ENCODE assay signal across 2 cellular contexts in the genomic region with DNA sequence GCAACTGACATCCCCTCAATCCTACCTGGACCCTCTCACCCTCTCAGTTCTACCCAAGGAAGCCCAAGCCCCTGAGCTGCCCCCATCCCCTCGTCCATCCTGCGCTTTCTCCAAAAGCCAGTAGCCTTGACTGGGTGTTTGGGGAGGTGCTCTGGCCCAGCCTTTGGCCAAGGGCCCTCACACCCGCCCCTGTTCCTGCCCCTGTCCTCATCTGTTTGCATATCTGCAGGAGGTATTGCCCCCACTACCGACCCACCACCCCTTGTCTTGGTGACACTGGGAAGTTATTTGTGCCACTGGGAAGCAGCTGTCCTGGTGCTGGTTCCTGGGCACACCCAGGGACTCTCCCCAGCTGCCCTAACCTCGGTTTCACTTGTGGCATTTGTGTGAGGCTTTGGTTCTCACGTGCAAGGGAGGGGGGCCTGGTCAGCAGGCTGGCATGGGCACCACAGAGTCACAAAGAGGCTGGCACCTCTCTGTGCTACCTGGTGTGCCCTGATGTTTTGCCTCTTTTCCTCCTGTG.
TF ChIP-seq lines count a peak whose summit lies in the region.

No MANE protein-coding gene starts in this region.

TF ChIP-seq in SK-N-SH, 30 proteins besides CTCF, POLR2A, EP300 and RAD21 (continued from another document):
- TF ChIP-seq, protein P1, sequence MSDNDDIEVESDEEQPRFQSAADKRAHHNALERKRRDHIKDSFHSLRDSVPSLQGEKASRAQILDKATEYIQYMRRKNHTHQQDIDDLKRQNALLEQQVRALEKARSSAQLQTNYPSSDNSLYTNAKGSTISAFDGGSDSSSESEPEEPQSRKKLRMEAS (IDR thresholded peaks at IDR 0.05; ENCODE audit: low read depth) = no peak
- TF ChIP-seq, protein P2, sequence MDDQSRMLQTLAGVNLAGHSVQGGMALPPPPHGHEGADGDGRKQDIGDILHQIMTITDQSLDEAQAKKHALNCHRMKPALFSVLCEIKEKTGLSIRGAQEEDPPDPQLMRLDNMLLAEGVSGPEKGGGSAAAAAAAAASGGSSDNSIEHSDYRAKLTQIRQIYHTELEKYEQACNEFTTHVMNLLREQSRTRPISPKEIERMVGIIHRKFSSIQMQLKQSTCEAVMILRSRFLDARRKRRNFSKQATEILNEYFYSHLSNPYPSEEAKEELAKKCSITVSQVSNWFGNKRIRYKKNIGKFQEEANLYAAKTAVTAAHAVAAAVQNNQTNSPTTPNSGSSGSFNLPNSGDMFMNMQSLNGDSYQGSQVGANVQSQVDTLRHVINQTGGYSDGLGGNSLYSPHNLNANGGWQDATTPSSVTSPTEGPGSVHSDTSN (IDR thresholded peaks at IDR 0.05) = no peak
- TF ChIP-seq TCF12 (IDR thresholded peaks at IDR 0.05) (no peak), YY1 (IDR thresholded peaks at IDR 0.05; ENCODE audit: low read depth) (no peak), POLR2AphosphoS5 (IDR thresholded peaks at IDR 0.05; ENCODE audit: low read depth, low read length) (no peak), EZH2phosphoT487 (IDR thresholded peaks at IDR 0.05; ENCODE audit: borderline replicate concordance, low read depth) (no peak), FOXJ3 (CRISPR knock-in tag; IDR thresholded peaks at IDR 0.05) (no peak)
- TF ChIP-seq, protein P3, sequence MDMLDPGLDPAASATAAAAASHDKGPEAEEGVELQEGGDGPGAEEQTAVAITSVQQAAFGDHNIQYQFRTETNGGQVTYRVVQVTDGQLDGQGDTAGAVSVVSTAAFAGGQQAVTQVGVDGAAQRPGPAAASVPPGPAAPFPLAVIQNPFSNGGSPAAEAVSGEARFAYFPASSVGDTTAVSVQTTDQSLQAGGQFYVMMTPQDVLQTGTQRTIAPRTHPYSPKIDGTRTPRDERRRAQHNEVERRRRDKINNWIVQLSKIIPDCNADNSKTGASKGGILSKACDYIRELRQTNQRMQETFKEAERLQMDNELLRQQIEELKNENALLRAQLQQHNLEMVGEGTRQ (IDR thresholded peaks at IDR 0.05; ENCODE audit: borderline replicate concordance, low read depth, low read length) = no peak
- TF ChIP-seq, protein P4, sequence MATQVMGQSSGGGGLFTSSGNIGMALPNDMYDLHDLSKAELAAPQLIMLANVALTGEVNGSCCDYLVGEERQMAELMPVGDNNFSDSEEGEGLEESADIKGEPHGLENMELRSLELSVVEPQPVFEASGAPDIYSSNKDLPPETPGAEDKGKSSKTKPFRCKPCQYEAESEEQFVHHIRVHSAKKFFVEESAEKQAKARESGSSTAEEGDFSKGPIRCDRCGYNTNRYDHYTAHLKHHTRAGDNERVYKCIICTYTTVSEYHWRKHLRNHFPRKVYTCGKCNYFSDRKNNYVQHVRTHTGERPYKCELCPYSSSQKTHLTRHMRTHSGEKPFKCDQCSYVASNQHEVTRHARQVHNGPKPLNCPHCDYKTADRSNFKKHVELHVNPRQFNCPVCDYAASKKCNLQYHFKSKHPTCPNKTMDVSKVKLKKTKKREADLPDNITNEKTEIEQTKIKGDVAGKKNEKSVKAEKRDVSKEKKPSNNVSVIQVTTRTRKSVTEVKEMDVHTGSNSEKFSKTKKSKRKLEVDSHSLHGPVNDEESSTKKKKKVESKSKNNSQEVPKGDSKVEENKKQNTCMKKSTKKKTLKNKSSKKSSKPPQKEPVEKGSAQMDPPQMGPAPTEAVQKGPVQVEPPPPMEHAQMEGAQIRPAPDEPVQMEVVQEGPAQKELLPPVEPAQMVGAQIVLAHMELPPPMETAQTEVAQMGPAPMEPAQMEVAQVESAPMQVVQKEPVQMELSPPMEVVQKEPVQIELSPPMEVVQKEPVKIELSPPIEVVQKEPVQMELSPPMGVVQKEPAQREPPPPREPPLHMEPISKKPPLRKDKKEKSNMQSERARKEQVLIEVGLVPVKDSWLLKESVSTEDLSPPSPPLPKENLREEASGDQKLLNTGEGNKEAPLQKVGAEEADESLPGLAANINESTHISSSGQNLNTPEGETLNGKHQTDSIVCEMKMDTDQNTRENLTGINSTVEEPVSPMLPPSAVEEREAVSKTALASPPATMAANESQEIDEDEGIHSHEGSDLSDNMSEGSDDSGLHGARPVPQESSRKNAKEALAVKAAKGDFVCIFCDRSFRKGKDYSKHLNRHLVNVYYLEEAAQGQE (IDR thresholded peaks at IDR 0.05; ENCODE audit: low read depth, low read length) = no peak

TF ChIP-seq in SK-N-SH treated with all-trans-retinoic acid at 6 μM for 48 hours, 23 proteins besides CTCF, POLR2A, EP300 and RAD21 (continued from another document):
- TF ChIP-seq, protein P5, sequence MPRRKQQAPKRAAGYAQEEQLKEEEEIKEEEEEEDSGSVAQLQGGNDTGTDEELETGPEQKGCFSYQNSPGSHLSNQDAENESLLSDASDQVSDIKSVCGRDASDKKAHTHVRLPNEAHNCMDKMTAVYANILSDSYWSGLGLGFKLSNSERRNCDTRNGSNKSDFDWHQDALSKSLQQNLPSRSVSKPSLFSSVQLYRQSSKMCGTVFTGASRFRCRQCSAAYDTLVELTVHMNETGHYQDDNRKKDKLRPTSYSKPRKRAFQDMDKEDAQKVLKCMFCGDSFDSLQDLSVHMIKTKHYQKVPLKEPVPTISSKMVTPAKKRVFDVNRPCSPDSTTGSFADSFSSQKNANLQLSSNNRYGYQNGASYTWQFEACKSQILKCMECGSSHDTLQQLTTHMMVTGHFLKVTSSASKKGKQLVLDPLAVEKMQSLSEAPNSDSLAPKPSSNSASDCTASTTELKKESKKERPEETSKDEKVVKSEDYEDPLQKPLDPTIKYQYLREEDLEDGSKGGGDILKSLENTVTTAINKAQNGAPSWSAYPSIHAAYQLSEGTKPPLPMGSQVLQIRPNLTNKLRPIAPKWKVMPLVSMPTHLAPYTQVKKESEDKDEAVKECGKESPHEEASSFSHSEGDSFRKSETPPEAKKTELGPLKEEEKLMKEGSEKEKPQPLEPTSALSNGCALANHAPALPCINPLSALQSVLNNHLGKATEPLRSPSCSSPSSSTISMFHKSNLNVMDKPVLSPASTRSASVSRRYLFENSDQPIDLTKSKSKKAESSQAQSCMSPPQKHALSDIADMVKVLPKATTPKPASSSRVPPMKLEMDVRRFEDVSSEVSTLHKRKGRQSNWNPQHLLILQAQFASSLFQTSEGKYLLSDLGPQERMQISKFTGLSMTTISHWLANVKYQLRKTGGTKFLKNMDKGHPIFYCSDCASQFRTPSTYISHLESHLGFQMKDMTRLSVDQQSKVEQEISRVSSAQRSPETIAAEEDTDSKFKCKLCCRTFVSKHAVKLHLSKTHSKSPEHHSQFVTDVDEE (CRISPR knock-in tag; IDR thresholded peaks at IDR 0.05) = no peak
- TF ChIP-seq ARNTL (CRISPR knock-in tag; IDR thresholded peaks at IDR 0.05; ENCODE audit: borderline replicate concordance, low read depth) (no peak), GLIS3 (CRISPR knock-in tag; IDR thresholded peaks at IDR 0.05) (no peak), ZNF565 (CRISPR knock-in tag; conservative IDR thresholded peaks at IDR 0.05; ENCODE audit: low read depth) (no peak), OSR1 (CRISPR knock-in tag; IDR thresholded peaks at IDR 0.05) (no peak), ZNF70 (CRISPR knock-in tag; IDR thresholded peaks at IDR 0.05) (no peak), CSDC2 (CRISPR knock-in tag; IDR thresholded peaks at IDR 0.05) (no peak), SNAI2 (CRISPR knock-in tag; IDR thresholded peaks at IDR 0.05) (no peak), ZFP30 (CRISPR knock-in tag; IDR thresholded peaks at IDR 0.05) (no peak), ZNF8 (CRISPR knock-in tag; IDR thresholded peaks at IDR 0.05) (no peak), PPARA (CRISPR knock-in tag; IDR thresholded peaks at IDR 0.05; ENCODE audit: borderline replicate concordance) (no peak), TOX (CRISPR knock-in tag; IDR thresholded peaks at IDR 0.05; ENCODE audit: borderline replicate concordance) (no peak), ISL1 (CRISPR knock-in tag; IDR thresholded peaks at IDR 0.05) (no peak), ZC3H10 (CRISPR knock-in tag; IDR thresholded peaks at IDR 0.05) (no peak)
- TF ChIP-seq, protein P6, sequence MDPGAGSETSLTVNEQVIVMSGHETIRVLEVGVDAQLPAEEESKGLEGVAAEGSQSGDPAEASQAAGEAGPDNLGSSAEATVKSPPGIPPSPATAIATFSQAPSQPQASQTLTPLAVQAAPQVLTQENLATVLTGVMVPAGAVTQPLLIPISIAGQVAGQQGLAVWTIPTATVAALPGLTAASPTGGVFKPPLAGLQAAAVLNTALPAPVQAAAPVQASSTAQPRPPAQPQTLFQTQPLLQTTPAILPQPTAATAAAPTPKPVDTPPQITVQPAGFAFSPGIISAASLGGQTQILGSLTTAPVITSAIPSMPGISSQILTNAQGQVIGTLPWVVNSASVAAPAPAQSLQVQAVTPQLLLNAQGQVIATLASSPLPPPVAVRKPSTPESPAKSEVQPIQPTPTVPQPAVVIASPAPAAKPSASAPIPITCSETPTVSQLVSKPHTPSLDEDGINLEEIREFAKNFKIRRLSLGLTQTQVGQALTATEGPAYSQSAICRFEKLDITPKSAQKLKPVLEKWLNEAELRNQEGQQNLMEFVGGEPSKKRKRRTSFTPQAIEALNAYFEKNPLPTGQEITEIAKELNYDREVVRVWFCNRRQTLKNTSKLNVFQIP (CRISPR knock-in tag; IDR thresholded peaks at IDR 0.05; ENCODE audit: borderline replicate concordance, low read depth) = no peak
- TF ChIP-seq, protein P7, sequence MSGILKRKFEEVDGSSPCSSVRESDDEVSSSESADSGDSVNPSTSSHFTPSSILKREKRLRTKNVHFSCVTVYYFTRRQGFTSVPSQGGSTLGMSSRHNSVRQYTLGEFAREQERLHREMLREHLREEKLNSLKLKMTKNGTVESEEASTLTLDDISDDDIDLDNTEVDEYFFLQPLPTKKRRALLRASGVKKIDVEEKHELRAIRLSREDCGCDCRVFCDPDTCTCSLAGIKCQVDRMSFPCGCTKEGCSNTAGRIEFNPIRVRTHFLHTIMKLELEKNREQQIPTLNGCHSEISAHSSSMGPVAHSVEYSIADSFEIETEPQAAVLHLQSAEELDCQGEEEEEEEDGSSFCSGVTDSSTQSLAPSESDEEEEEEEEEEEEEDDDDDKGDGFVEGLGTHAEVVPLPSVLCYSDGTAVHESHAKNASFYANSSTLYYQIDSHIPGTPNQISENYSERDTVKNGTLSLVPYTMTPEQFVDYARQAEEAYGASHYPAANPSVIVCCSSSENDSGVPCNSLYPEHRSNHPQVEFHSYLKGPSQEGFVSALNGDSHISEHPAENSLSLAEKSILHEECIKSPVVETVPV (CRISPR knock-in tag; IDR thresholded peaks at IDR 0.05) = no peak
- TF ChIP-seq, protein P8, sequence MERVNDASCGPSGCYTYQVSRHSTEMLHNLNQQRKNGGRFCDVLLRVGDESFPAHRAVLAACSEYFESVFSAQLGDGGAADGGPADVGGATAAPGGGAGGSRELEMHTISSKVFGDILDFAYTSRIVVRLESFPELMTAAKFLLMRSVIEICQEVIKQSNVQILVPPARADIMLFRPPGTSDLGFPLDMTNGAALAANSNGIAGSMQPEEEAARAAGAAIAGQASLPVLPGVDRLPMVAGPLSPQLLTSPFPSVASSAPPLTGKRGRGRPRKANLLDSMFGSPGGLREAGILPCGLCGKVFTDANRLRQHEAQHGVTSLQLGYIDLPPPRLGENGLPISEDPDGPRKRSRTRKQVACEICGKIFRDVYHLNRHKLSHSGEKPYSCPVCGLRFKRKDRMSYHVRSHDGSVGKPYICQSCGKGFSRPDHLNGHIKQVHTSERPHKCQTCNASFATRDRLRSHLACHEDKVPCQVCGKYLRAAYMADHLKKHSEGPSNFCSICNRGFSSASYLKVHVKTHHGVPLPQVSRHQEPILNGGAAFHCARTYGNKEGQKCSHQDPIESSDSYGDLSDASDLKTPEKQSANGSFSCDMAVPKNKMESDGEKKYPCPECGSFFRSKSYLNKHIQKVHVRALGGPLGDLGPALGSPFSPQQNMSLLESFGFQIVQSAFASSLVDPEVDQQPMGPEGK (CRISPR knock-in tag; IDR thresholded peaks at IDR 0.05; ENCODE audit: borderline replicate concordance) = no peak
